In the genomic region with DNA sequence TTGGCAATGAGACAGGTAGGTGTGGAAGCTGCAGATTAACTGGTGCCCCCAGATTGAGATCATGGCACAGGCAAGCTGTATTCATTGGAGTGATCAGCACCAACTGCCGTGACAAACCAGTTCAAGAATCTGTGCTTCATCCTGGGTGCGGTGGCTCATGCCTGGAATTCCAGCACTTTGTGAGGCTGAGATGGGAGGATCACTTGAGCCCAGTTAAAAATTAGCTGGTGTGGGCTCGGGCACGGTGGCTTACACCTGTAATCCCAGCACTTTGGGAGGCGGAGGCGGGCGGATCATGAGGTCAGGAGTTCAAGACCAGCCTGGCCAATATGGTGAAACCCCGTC, we compare ENCODE assay signal across 8 cellular contexts. TPM values are rescaled to one million over a fixed set of nuclear protein-coding genes. Genes with fewer than 3 reads are reported as not detected.
A peak's percentile ranks its signal among the peaks of the same experiment; 100 is the strongest.
DNase-seq lines count a peak whose midpoint lies in the region; ATAC-seq, FAIRE-seq and TF ChIP-seq lines count a peak whose summit lies in the region.
"Not testable (repeated sequence)": the region's sequence is repeated elsewhere in the genome, so short reads cannot be mapped to it uniquely, and the experiment has no call there.

No MANE protein-coding gene starts in this region.

- H2BK15ac ChIP-seq in mesendoderm (replicated peaks; ENCODE audit: low read depth) = not testable (repeated sequence)

- H3K18ac ChIP-seq in mesendoderm (ENCODE audit: low read length) = not testable (repeated sequence)

- H3K4me3 Mint-ChIP-seq in activated T-helper 17 cell treated with anti-CD3 and anti-CD28 coated beads, Interleukin-2, amount 50 U/mL, for 72 hours = peak overlapping the region; percentile 37
- H3K4me3 Mint-ChIP-seq in dendritic cell treated with granulocyte-macrophage colony-stimulating factor and Interleukin-4, amounts not matched to agents 40 ng/mL and 50 ng/mL, for 4 days = not testable (repeated sequence)

- not testable (repeated sequence) for H2AK5ac ChIP-seq in mesendoderm (ENCODE audit: low read length)

- not testable (repeated sequence) for H3K79me1 ChIP-seq in mesendoderm (ENCODE audit: low read length)

- peaks cover 96% of the 10 kb centered on the region for H3K36me3 Mint-ChIP-seq in activated T-helper 17 cell treated with anti-CD3 and anti-CD28 coated beads, Interleukin-2, amount 50 U/mL, for 72 hours (ENCODE audit: low read depth)
- peaks cover 91% of the 10 kb centered on the region for H3K36me3 Mint-ChIP-seq in dendritic cell treated with granulocyte-macrophage colony-stimulating factor and Interleukin-4, amounts not matched to agents 40 ng/mL and 50 ng/mL, for 4 days (ENCODE audit: low read depth)

- not testable (repeated sequence) for H3K27me3 Mint-ChIP-seq in activated T-helper 17 cell treated with anti-CD3 and anti-CD28 coated beads, Interleukin-2, amount 50 U/mL, for 72 hours; dendritic cell treated with granulocyte-macrophage colony-stimulating factor and Interleukin-4, amounts not matched to agents 40 ng/mL and 50 ng/mL, for 4 days

- not testable (repeated sequence) for H2BK120ac ChIP-seq in mesendoderm (ENCODE audit: low read depth, low read length)

- FAIRE-seq in H54 (lab: Jason Lieb, UNC) = peak; percentile 92

- TF ChIP-seq POLR2A in H54 (IDR thresholded peaks at IDR 0.05; ENCODE audit: low read depth, low read length); heart left ventricle (IDR thresholded peaks at IDR 0.05): not testable (repeated sequence)

- H3K56ac ChIP-seq in mesendoderm (ENCODE audit: low read length) = not testable (repeated sequence)

- H3K4me2 ChIP-seq in mesendoderm (ENCODE audit: low read length) = not testable (repeated sequence)
- H3K4me2 ChIP-seq in skeletal muscle satellite cell (ENCODE audit: low read length) = peak overlapping the region; percentile 65

- peaks cover 52% of the 10 kb centered on the region for H3K4me1 Mint-ChIP-seq in activated T-helper 17 cell treated with anti-CD3 and anti-CD28 coated beads, Interleukin-2, amount 50 U/mL, for 72 hours
- H3K4me1 Mint-ChIP-seq in dendritic cell treated with granulocyte-macrophage colony-stimulating factor and Interleukin-4, amounts not matched to agents 40 ng/mL and 50 ng/mL, for 4 days (ENCODE audit: low read depth) = peaks cover 68% of the 10 kb centered on the region

- H3K4ac ChIP-seq in mesendoderm (ENCODE audit: low read depth, low read length) = not testable (repeated sequence)

- H3K27ac ChIP-seq in heart left ventricle = peak overlapping the region in 9 of 12 donors; percentile 15 to 89 (median 66)
- H3K27ac ChIP-seq in mesendoderm (ENCODE audit: low read depth, low read length) = not testable (repeated sequence)

- H3K27ac Mint-ChIP-seq in activated T-helper 17 cell treated with anti-CD3 and anti-CD28 coated beads, Interleukin-2, amount 50 U/mL, for 72 hours = peak overlapping the region; percentile 86
- peak overlapping the region; percentile 80 for H3K27ac Mint-ChIP-seq in dendritic cell treated with granulocyte-macrophage colony-stimulating factor and Interleukin-4, amounts not matched to agents 40 ng/mL and 50 ng/mL, for 4 days

- not testable (repeated sequence) for TF ChIP-seq CTCF in heart left ventricle (IDR thresholded peaks at IDR 0.05)

- ATAC-seq in activated T-helper 17 cell treated with anti-CD3 and anti-CD28 coated beads, Interleukin-2, amount 50 U/mL, for 72 hours (replicated peaks); heart left ventricle: not testable (repeated sequence)

- 87 to 98% (median 92%) methylated on average over 8 of the region's 8 CpGs for WGBS in heart left ventricle, 4 donors
- WGBS in mesendoderm (ENCODE audit: extremely low coverage, insufficient coverage, low lambda C conversion rate) = no CpG with 5 or more reads among the region's 8 CpGs

- not testable (repeated sequence) for H3K23ac ChIP-seq in mesendoderm (ENCODE audit: low read length)

- H3K27me3 ChIP-seq in heart left ventricle; mesendoderm (ENCODE audit: insufficient read depth, low read length, poor library complexity); skeletal muscle satellite cell (ENCODE audit: control insufficient read depth, insufficient read depth, low read length): not testable (repeated sequence)

- not testable (repeated sequence) for H3K79me2 ChIP-seq in mesendoderm (ENCODE audit: control insufficient read depth, insufficient read depth, low read length)

- H3K9ac ChIP-seq in mesendoderm (ENCODE audit: low read length) = not testable (repeated sequence)
- peak overlapping the region; percentile 85 for H3K9ac ChIP-seq in skeletal muscle satellite cell (ENCODE audit: low read depth, low read length)

- not testable (repeated sequence) for H3K4me3 ChIP-seq in heart left ventricle; mesendoderm (ENCODE audit: low read length)
- H3K4me3 ChIP-seq in skeletal muscle satellite cell (ENCODE audit: low read length) = peak overlapping the region; percentile 34

- H3K36me3 ChIP-seq in heart left ventricle = peaks cover 0 to 99% (median 93%) of the 10 kb centered on the region in 9 donors
- H3K36me3 ChIP-seq in mesendoderm (ENCODE audit: control insufficient read depth, insufficient read depth, low read length) = not testable (repeated sequence)
- H3K36me3 ChIP-seq in skeletal muscle satellite cell (ENCODE audit: insufficient read depth, low read length) = peaks cover 42% of the 10 kb centered on the region

- not testable (repeated sequence) for H4K8ac ChIP-seq in mesendoderm (ENCODE audit: low read depth, low read length)

- DNase-seq in A172 (ENCODE audit: low spot score) = peak; percentile 87
- not testable (repeated sequence) for DNase-seq in H54 (ENCODE audit: insufficient read length, low spot score); heart left ventricle
- peak; percentile 68 for DNase-seq in RPMI7951 (ENCODE audit: low read depth)
- peak; percentile 72 for DNase-seq in mesendoderm

- H3K9me3 Mint-ChIP-seq in activated T-helper 17 cell treated with anti-CD3 and anti-CD28 coated beads, Interleukin-2, amount 50 U/mL, for 72 hours; dendritic cell treated with granulocyte-macrophage colony-stimulating factor and Interleukin-4, amounts not matched to agents 40 ng/mL and 50 ng/mL, for 4 days: not testable (repeated sequence)

- peaks cover 5 to 72% (median 39%) of the 10 kb centered on the region in 12 donors for H3K4me1 ChIP-seq in heart left ventricle
- H3K4me1 ChIP-seq in mesendoderm (ENCODE audit: control insufficient read depth, low read depth, low read length) = not testable (repeated sequence)
- peaks cover 47% of the 10 kb centered on the region for H3K4me1 ChIP-seq in skeletal muscle satellite cell (ENCODE audit: control insufficient read depth, insufficient read depth, low read length)

- H4K5ac ChIP-seq in mesendoderm (ENCODE audit: low read length) = not testable (repeated sequence)

- H2BK5ac ChIP-seq in mesendoderm (ENCODE audit: low read length) = not testable (repeated sequence)

- not testable (repeated sequence) for H3K9me3 ChIP-seq in heart left ventricle; skeletal muscle satellite cell (replicated peaks; ENCODE audit: low read length)

- intact Hi-C loops in dendritic cell treated with granulocyte-macrophage colony-stimulating factor and Interleukin-4, amounts not matched to agents 40 ng/mL and 50 ng/mL, for 4 days (cut with micrococcal nuclease) = loop anchor here (2.0 kb wide), 1 partner anchor 17 kb away; no protein-coding TSS in a partner anchor
- intact Hi-C loops in heart left ventricle (cut with DNase I) = loop anchor here in 5 of 10 donors (2.0 to 10.0 kb wide), 4 partner anchors 32 to 77 kb away; partner anchors contain the start of genes CFLAR (in 2 of the 5), HYCC2 (in 1 of the 5) and NDUFB3 (in 1 of the 5)

RNA-seq across cellular contexts. Expression of gene CASP10, which starts 33.1 kb away (rescaled TPM):
- 3.2 and 3.9 TPM in 2 replicates for total RNA-seq in A172 (2014; rRNA removed; shearing (Covaris generic))
- 7.4 and 8.5 TPM in 2 replicates for total RNA-seq in RPMI7951 (2014; rRNA removed; shearing (Covaris generic))
- 10 to 100 TPM; 10.8 to 22.7 TPM for total RNA-seq in activated T-helper 17 cell treated with anti-CD3 and anti-CD28 coated beads, Interleukin-2, amount 50 U/mL, for 72 hours
- total RNA-seq in heart left ventricle = 10 to 100 TPM in 2 of 9 donors, 1 to 10 TPM in 7; 4.3 to 24.0 (median 5.8) TPM
- 1 to 10 TPM; 2.8 to 3.5 TPM for polyA plus RNA-seq in heart left ventricle
- polyA plus RNA-seq in mesendoderm (2013, experiment 1 of 2) = 2.7 TPM
- 2.8 TPM for polyA plus RNA-seq in mesendoderm (2013, experiment 2 of 2)
- 1.5 and 2.5 TPM in 2 replicates for total RNA-seq in skeletal muscle satellite cell (2012; rRNA removed)

RNA-seq across cellular contexts. Expression of gene CFLAR, which starts 33.8 kb away (rescaled TPM):
- 57.2 and 57.8 TPM in 2 replicates for total RNA-seq in A172 (2014; rRNA removed; shearing (Covaris generic))
- total RNA-seq in RPMI7951 (2014; rRNA removed; shearing (Covaris generic)) = 45.3 and 46.5 TPM in 2 replicates
- total RNA-seq in activated T-helper 17 cell treated with anti-CD3 and anti-CD28 coated beads, Interleukin-2, amount 50 U/mL, for 72 hours = 100 to 1,000 TPM; 224 to 559 TPM
- total RNA-seq in heart left ventricle = 100 to 1,000 TPM; 130 to 279 (median 214) TPM
- 100 to 1,000 TPM; 120 to 249 TPM for polyA plus RNA-seq in heart left ventricle
- polyA plus RNA-seq in mesendoderm (2013, experiment 1 of 2) = 5.4 TPM
- polyA plus RNA-seq in mesendoderm (2013, experiment 2 of 2) = 5.5 TPM
- 72.1 and 75.3 TPM in 2 replicates for total RNA-seq in skeletal muscle satellite cell (2012; rRNA removed)
